Comparison of ENCODE assay signal across 18 cellular contexts in genomic region chr4:40395166-40395900, GRCh38.
DNase-seq lines count a peak whose midpoint lies in the region; ATAC-seq, FAIRE-seq and TF ChIP-seq lines count a peak whose summit lies in the region.
"Had no signal": no experiment of that assay in that cellular context is flagged by ENCODE, and none has a peak within 500 bp of the region (broad histone marks: within the 10 kb centered on the region; RNA-seq: fewer than 3 reads in every experiment).

No MANE protein-coding gene starts in this region.

- H3K36me3 ChIP-seq in HepG2 (replicated peaks in 1 of 2; ENCODE audit: control insufficient read depth in 1 of 2, insufficient read depth in 2 of 2, low read length in 2 of 2) (no peaks in the 10 kb centered on the region), upper lobe of left lung (no peaks in the 10 kb centered on the region)

- peaks cover 2% of the 10 kb centered on the region for H3K4me1 Mint-ChIP-seq in progenitor cell of endocrine pancreas (ENCODE audit: low read depth)
- H3K4me1 Mint-ChIP-seq: CD4-positive, alpha-beta memory T cell had no signal

- H3K9me3 Mint-ChIP-seq in progenitor cell of endocrine pancreas (ENCODE audit: low read depth): no peaks in the 10 kb centered on the region
- H3K9me3 Mint-ChIP-seq: CD4-positive, alpha-beta memory T cell had no signal

- no peak overlapping the region for H3K4me3 ChIP-seq in HepG2 (replicated peaks in 1 of 3; ENCODE audit: insufficient read depth in 1 of 3, low read depth in 2 of 3, low read length in 3 of 3)
- no peak overlapping the region for H3K4me3 ChIP-seq in upper lobe of left lung
- H3K4me3 ChIP-seq: hepatocyte, skin epidermis had no signal

- TF ChIP-seq POLR2A in HepG2 (IDR thresholded peaks at IDR 0.05; ENCODE audit: insufficient read depth in 1 of 2, low read depth in 2 of 2, low read length in 2 of 2): no peak
- no peak for TF ChIP-seq POLR2A in upper lobe of left lung (IDR thresholded peaks at IDR 0.05)

- BruUV-seq in HepG2 (replicated peaks; lab: Mats Ljungman, UMichigan): no TSS peak

- H3K27ac ChIP-seq in HepG2 (ENCODE audit: extremely low read length, insufficient read depth, low read length) (no peak overlapping the region), upper lobe of left lung (peak overlapping the region in 3 of 4 donors; percentile 5 to 71 (median 58))

- no peak overlapping the region for H3K9ac ChIP-seq in HepG2 (ENCODE audit: insufficient read depth, low read depth, low read length)

- no peaks in the 10 kb centered on the region for H3K36me3 Mint-ChIP-seq in progenitor cell of endocrine pancreas (ENCODE audit: insufficient read depth)
- H3K36me3 Mint-ChIP-seq: CD4-positive, alpha-beta memory T cell had no signal

- in situ Hi-C loops in HepG2 (cut with HindIII; ENCODE audit: extremely low pct_ligation_motif_present, low pct_unique_long_range_greater_than_20kb): no loop called here

- H3K4me1 ChIP-seq in HepG2 (ENCODE audit: insufficient read depth, low read length) (peaks cover 24% of the 10 kb centered on the region), upper lobe of left lung (peaks cover 0 to 13% (median 5%) of the 10 kb centered on the region in 4 donors)

- DNase-seq in NCI-H2171 treated with DMSO at 0.1 percent for 48 hours (lab: John Stamatoyannopoulos, UW) (peak; percentile 5), NCI-H2171 (lab: John Stamatoyannopoulos, UW) (no peak), NCI-H2196 treated with DMSO at 0.1 percent for 48 hours (lab: John Stamatoyannopoulos, UW; ENCODE audit: unreplicated experiment) (peak; percentile 73), HepG2 (ENCODE audit: low spot score) (no peak), upper lobe of left lung (no peak), progenitor cell of endocrine pancreas (ENCODE audit: low spot score, unreplicated experiment) (no peak), NAMALWA (ENCODE audit: low spot score) (no peak)
- DNase-seq: CD4-positive, alpha-beta memory T cell; central memory CD4-positive, alpha-beta T cell; effector CD8-positive, alpha-beta T cell; KG1; NCI-H524 treated with DMSO at 0.1 percent for 48 hours; stimulated activated CD4-positive, alpha-beta T cell treated with anti-CD3 and anti-CD28 coated beads, Interleukin-4, amount 100 ng/mL, for 4 hours had no signal

- ATAC-seq in HepG2 (peak; percentile 24; the same call in 2 of the 3 replicates), upper lobe of left lung (ENCODE audit: low FRiP score in 2 of 2) (peak; percentile 7 to 11), HG03025 (IDR thresholded peaks at IDR 0.05; ENCODE audit: low FRiP score, unreplicated experiment) (no peak)

- no peaks in the 10 kb centered on the region for H3K79me2 ChIP-seq in HepG2 (ENCODE audit: insufficient read depth, low read length)
- H3K79me2 ChIP-seq: hepatocyte had no signal

- no peak overlapping the region for H2AFZ ChIP-seq in HepG2 (ENCODE audit: low read length)
- H2AFZ ChIP-seq: hepatocyte had no signal

- no peaks in the 10 kb centered on the region for H3K27me3 Mint-ChIP-seq in progenitor cell of endocrine pancreas
- H3K27me3 Mint-ChIP-seq: CD4-positive, alpha-beta memory T cell had no signal

- TF ChIP-seq EP300 in HepG2 (IDR thresholded peaks at IDR 0.05; ENCODE audit: low read depth in 2 of 2, low read length in 2 of 2) (no peak), HepG2 (CRISPR knock-in tag; IDR thresholded peaks at IDR 0.05; ENCODE audit: borderline replicate concordance) (no peak), upper lobe of left lung (IDR thresholded peaks at IDR 0.05) (no peak)

- intact Hi-C loops in HepG2 (cut with micrococcal nuclease; ENCODE audit: unreplicated experiment): no loop called here

- POLR2A ChIA-PET in HepG2 (lab: Yijun Ruan, JAX): interaction anchor here (0.8 to 1.5 kb wide), 2 partner anchors 9 to 23 kb away, joined by 3 to 7 read pairs; no protein-coding TSS in a partner anchor

- CTCF ChIA-PET in HepG2 (lab: Yijun Ruan, JAX; ENCODE audit: low intra/inter-chr PET ratio, low total read pairs): no interaction called here

- H3K4me3 Mint-ChIP-seq in progenitor cell of endocrine pancreas (ENCODE audit: low read depth): no peak overlapping the region
- H3K4me3 Mint-ChIP-seq: CD4-positive, alpha-beta memory T cell had no signal

- FAIRE-seq in HepG2 (lab: Jason Lieb, UNC): no peak
- FAIRE-seq: A204.1, TTC549 had no signal

- no peak for TF ChIP-seq RAD21 in HepG2 (CRISPR knock-in tag; IDR thresholded peaks at IDR 0.05)

- WGBS in HepG2 (ENCODE audit: low lambda C conversion rate): 8% methylated on average over 4 of the region's 4 CpGs
- WGBS in upper lobe of left lung, 2 donors: 58% methylated on average over 4 of the region's 4 CpGs

- peak overlapping the region; percentile 48 for H3K4me2 ChIP-seq in HepG2 (ENCODE audit: low read depth, low read length)
- H3K4me2 ChIP-seq: hepatocyte had no signal

- no peaks in the 10 kb centered on the region for H4K20me1 ChIP-seq in HepG2 (ENCODE audit: insufficient read depth, low read length)

- 0 out of 5 replicates have a peak, but pooled peaks cover 0 to 6% of the 10 kb centered on the region in 2 experiments for H3K27me3 ChIP-seq in HepG2 (ENCODE audit: control insufficient read depth in 1 of 2, insufficient read depth in 2 of 2, low read length in 2 of 2)
- H3K27me3 ChIP-seq in upper lobe of left lung: no peaks in the 10 kb centered on the region
- H3K27me3 ChIP-seq: hepatocyte had no signal

- no peak overlapping the region for H3K27ac Mint-ChIP-seq in progenitor cell of endocrine pancreas

- H3K9me3 ChIP-seq in HepG2 (ENCODE audit: low read length) (no peaks in the 10 kb centered on the region), upper lobe of left lung (no peaks in the 10 kb centered on the region)

- TF ChIP-seq CTCF in HepG2 (CRISPR knock-in tag; IDR thresholded peaks at IDR 0.05) (no peak), upper lobe of left lung (IDR thresholded peaks at IDR 0.05) (no peak), progenitor cell of endocrine pancreas (IDR thresholded peaks at IDR 0.05; ENCODE audit: unreplicated experiment) (no peak)

TF ChIP-seq in HepG2, 621 proteins besides CTCF, POLR2A, EP300 and RAD21:
- TF ChIP-seq EZH2 (conservative IDR thresholded peaks at IDR 0.05; ENCODE audit: low read depth, low read length) (no peak), ZNF12 (CRISPR knock-in tag; IDR thresholded peaks at IDR 0.05) (no peak), FOXK1 (CRISPR knock-in tag; IDR thresholded peaks at IDR 0.05; ENCODE audit: borderline replicate concordance, low read depth) (no peak), TEAD3 (CRISPR knock-in tag; optimal IDR thresholded peaks at IDR 0.05; ENCODE audit: borderline replicate concordance) (no peak), ZZZ3 (CRISPR knock-in tag; IDR thresholded peaks at IDR 0.05; ENCODE audit: borderline replicate concordance) (no peak), ZNF282 (IDR thresholded peaks at IDR 0.05; ENCODE audit: partially characterized antibody) (no peak), BRD4 (CRISPR knock-in tag; IDR thresholded peaks at IDR 0.05) (no peak), ZNF652 (CRISPR knock-in tag; IDR thresholded peaks at IDR 0.05; ENCODE audit: borderline replicate concordance, low read depth) (peak; percentile 13; the same call in 1 of the 2 replicates), SNAPC5 (CRISPR knock-in tag; IDR thresholded peaks at IDR 0.05; ENCODE audit: borderline replicate concordance) (no peak)

Comparison
In these comparisons a context has a peak if more than half of its experiments do, and no peak if none do; other contexts are left out.
1. DNase-seq: peak in NCI-H2171 treated with DMSO at 0.1 percent for 48 hours (single experiment) and NCI-H2196 treated with DMSO at 0.1 percent for 48 hours (single experiment); none in NCI-H2171 (single experiment), HepG2 (single experiment), upper lobe of left lung (0 of 2), progenitor cell of endocrine pancreas (single experiment) and NAMALWA (single experiment).